Comparison of ENCODE assay signal across 22 cellular contexts in the genomic region with DNA sequence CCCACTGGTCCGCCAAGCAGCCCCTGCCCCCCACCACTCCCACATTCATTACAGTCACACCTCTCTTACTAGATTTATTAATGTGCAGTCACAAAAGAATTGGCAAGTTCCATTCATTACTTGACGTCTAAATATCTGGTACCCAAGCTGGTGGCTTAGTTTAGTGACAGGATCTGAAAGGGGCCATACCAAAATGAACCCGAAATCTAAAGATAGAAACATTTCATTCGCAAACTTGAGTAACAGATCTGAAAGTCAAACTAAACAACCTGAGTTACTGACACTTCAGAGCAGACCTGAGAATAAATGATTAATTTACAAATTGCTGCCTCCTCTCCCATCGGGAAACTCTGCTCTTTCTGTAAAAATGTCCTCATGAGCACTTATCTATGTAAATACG. TPM values are rescaled to one million over a fixed set of nuclear protein-coding genes. Genes with fewer than 3 reads are reported as not detected.
DNase-seq lines count a peak whose midpoint lies in the region; ATAC-seq and TF ChIP-seq lines count a peak whose summit lies in the region.
"Had no signal": no experiment of that assay in that cellular context is flagged by ENCODE, and none has a peak within 500 bp of the region (broad histone marks: within the 10 kb centered on the region; RNA-seq: fewer than 3 reads in every experiment).

No MANE protein-coding gene starts in this region.

- TF ChIP-seq POLR2A in body of pancreas (IDR thresholded peaks at IDR 0.05), result no peak

- H3K36me3 Mint-ChIP-seq in nephron (ENCODE audit: low read depth), result peaks cover 68% of the 10 kb centered on the region
- H3K36me3 Mint-ChIP-seq: CD8-positive, alpha-beta T cell had no signal

- no peaks in the 10 kb centered on the region for H3K27me3 Mint-ChIP-seq in nephron (ENCODE audit: low read depth)

- peak overlapping the region; percentile 85 for H3K4me2 ChIP-seq in KMS-11

- H3K27ac Mint-ChIP-seq in nephron, result peak overlapping the region in 2 of 3 experiments; percentile 42 to 80
- H3K27ac Mint-ChIP-seq: CD8-positive, alpha-beta T cell had no signal

- no peaks in the 10 kb centered on the region for H3K79me2 ChIP-seq in KMS-11 (ENCODE audit: insufficient read depth, low read depth)

- DNase-seq in GM12865 (ENCODE audit: low read depth) (peak; percentile 26), body of pancreas (no peak), H7 (no peak), C1 segment of cervical spinal cord (lab: John Stamatoyannopoulos, UW) (no peak)
- no peak for DNase-seq in effector CD8-positive, alpha-beta T cell (lab: John Stamatoyannopoulos, UW)
- DNase-seq: CD8-positive, alpha-beta T cell; DMS153; Kasumi-1; MV-4-11; NCI-H1105; NCI-H146; NCI-H1930; NCI-H2107; NCI-H524 treated with DMSO at 0.1 percent for 48 hours; NCI-H774; NK-92 treated with Interleukin-12 subunit alpha and Interleukin-12 subunit beta, amount 100 ng/mL, for 24 hours; SHP77 had no signal

- 62 to 84% methylated on average over 6 of the region's 6 CpGs for WGBS in body of pancreas, 2 donors

- peaks cover 7% of the 10 kb centered on the region for H3K9me3 Mint-ChIP-seq in nephron
- H3K9me3 Mint-ChIP-seq: CD8-positive, alpha-beta T cell had no signal

- H3K27ac ChIP-seq in KMS-11 (peak overlapping the region; percentile 80), body of pancreas (peak overlapping the region in 3 of 4 donors; percentile 10 to 35 (median 21))
- H3K27ac ChIP-seq: C4-2B, RWPE1 had no signal

- H3K4me3 ChIP-seq in GM12865 (ENCODE audit: low read depth, low read length) (no peak overlapping the region), KMS-11 (IDR thresholded peaks at IDR 0.05; ENCODE audit: insufficient read depth, low read depth, low read length) (no peak overlapping the region), body of pancreas (no peak overlapping the region), H7 (ENCODE audit: insufficient read depth, low read depth, low read length) (no peak overlapping the region)

- H2AFZ ChIP-seq in KMS-11 (ENCODE audit: low read depth), result peak overlapping the region; percentile 48

- no peaks in the 10 kb centered on the region for H3K4me1 Mint-ChIP-seq in nephron

- intact Hi-C loops in body of pancreas (cut with DNase I), result no loop called here

- TF ChIP-seq CTCF in GM12865 (IDR thresholded peaks at IDR 0.05; ENCODE audit: insufficient read depth, low read depth, low read length, missing control alignments), result no peak
- TF ChIP-seq CTCF in KMS-11 (conservative IDR thresholded peaks at IDR 0.05; ENCODE audit: low read depth, low read length), result no peak
- TF ChIP-seq CTCF in body of pancreas (IDR thresholded peaks at IDR 0.05), result no peak
- TF ChIP-seq CTCF in nephron (IDR thresholded peaks at IDR 0.05; ENCODE audit: unreplicated experiment in 3 of 3), result no peak

- ATAC-seq in body of pancreas, result no peak
- no peak for ATAC-seq in HG03439 (IDR thresholded peaks at IDR 0.05; ENCODE audit: unreplicated experiment)
- ATAC-seq: CD8-positive, alpha-beta T cell had no signal

- no peak overlapping the region for H3K4me3 Mint-ChIP-seq in nephron
- H3K4me3 Mint-ChIP-seq: CD8-positive, alpha-beta T cell had no signal

- H3K9me3 ChIP-seq in body of pancreas, result no peaks in the 10 kb centered on the region

- no peaks in the 10 kb centered on the region for H4K20me1 ChIP-seq in KMS-11 (ENCODE audit: insufficient read depth)

- no peaks in the 10 kb centered on the region for H3K36me3 ChIP-seq in KMS-11 (ENCODE audit: insufficient read depth)
- H3K36me3 ChIP-seq in body of pancreas (replicated peaks in 1 of 2; ENCODE audit: insufficient read depth in 1 of 2, low read depth in 2 of 2), result peaks cover 0 to 9% of the 10 kb centered on the region in 2 donors
- peaks cover 3% of the 10 kb centered on the region for H3K36me3 ChIP-seq in H7 (replicated peaks; ENCODE audit: control insufficient read depth, insufficient read depth, low read length)

- peak overlapping the region; percentile 49 for H3K9ac ChIP-seq in KMS-11

- H3K27me3 ChIP-seq in KMS-11 (ENCODE audit: insufficient read depth, low read depth), result no peaks in the 10 kb centered on the region
- H3K27me3 ChIP-seq in body of pancreas, result no peaks in the 10 kb centered on the region
- H3K27me3 ChIP-seq in H7 (ENCODE audit: control insufficient read depth, insufficient read depth, low read length), result no peaks in the 10 kb centered on the region

- H3K4me1 ChIP-seq in KMS-11 (ENCODE audit: low read depth, poor library complexity, severe bottlenecking) (peaks cover 33% of the 10 kb centered on the region), body of pancreas (peaks cover 10% of the 10 kb centered on the region)

RNA-seq across cellular contexts. Expression of a gene that starts 53.4 kb away (rescaled TPM):
- total RNA-seq in body of pancreas, result 100 to 1,000 TPM; 100 to 265 TPM
- 28.9 and 31.3 TPM in 2 replicates for total RNA-seq in H7 (2014; rRNA removed; shearing (Covaris generic))
